1 cellular context compared by ENCODE assay signal in the genomic region with DNA sequence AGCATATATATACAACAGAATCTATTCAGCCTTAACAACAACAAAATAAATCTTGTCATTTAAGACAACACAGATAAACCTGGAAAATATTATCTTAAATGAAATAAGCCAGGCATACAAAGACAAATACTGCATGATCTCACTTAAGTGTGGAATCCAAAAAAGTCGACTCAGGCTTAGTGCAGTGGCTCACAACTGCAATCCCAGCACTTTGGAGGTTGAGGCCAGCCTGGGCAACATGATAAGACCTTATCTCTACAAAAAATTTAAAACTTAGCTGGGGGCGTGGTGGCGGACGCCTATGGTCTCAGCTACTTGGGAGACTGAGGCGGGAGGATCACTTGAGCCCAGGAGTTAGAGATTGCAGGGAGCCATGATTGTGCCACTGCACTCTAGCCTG.
TF ChIP-seq lines count a peak whose summit lies in the region.

No MANE protein-coding gene starts in this region.

TF ChIP-seq in K562, 482 proteins besides CTCF, POLR2A, EP300 and RAD21 (continues in another document):
- no peak for TF ChIP-seq RFX7 (CRISPR knock-in tag; IDR thresholded peaks at IDR 0.05)
- TF ChIP-seq CUX1 (CRISPR knock-in tag; IDR thresholded peaks at IDR 0.05), result no peak
- peak; percentile 24; the same call in 1 of the 2 replicates for TF ChIP-seq HDAC2 (IDR thresholded peaks at IDR 0.05)
- TF ChIP-seq JUND (IDR thresholded peaks at IDR 0.05; ENCODE audit: borderline replicate concordance, low read depth, low read length), result 0 out of 2 replicates have a peak, but pooled peaks have one; percentile 16
- no peak for TF ChIP-seq JUND (tag; IDR thresholded peaks at IDR 0.05; ENCODE audit: borderline replicate concordance, low read depth, low read length)
- peak; percentile 69 to 83 for TF ChIP-seq KDM1A (IDR thresholded peaks at IDR 0.05)
- TF ChIP-seq MTF1 (CRISPR knock-in tag; IDR thresholded peaks at IDR 0.05; ENCODE audit: borderline replicate concordance), result no peak
- no peak for TF ChIP-seq ZC3H4 (CRISPR knock-in tag; IDR thresholded peaks at IDR 0.05; ENCODE audit: borderline replicate concordance)
- no peak for TF ChIP-seq SMARCB1 (IDR thresholded peaks at IDR 0.05; ENCODE audit: insufficient read length, low read depth)
- TF ChIP-seq ADNP (tag; IDR thresholded peaks at IDR 0.05), result 0 out of 2 replicates have a peak, but pooled peaks have one; percentile 53
- TF ChIP-seq ZNF184 (CRISPR knock-in tag; IDR thresholded peaks at IDR 0.05), result no peak
- TF ChIP-seq POLR2B (IDR thresholded peaks at IDR 0.05; ENCODE audit: low read depth, partially characterized antibody), result no peak
- peak; percentile 23; the same call in 1 of the 2 replicates for TF ChIP-seq C11orf30 (IDR thresholded peaks at IDR 0.05; ENCODE audit: low read depth)
- peak; percentile 72 for TF ChIP-seq TAL1 (IDR thresholded peaks at IDR 0.05)
- TF ChIP-seq FOXJ2 (tag; IDR thresholded peaks at IDR 0.05), result no peak
- 0 out of 2 replicates have a peak, but pooled peaks have one; percentile 38 for TF ChIP-seq MTA1 (IDR thresholded peaks at IDR 0.05; ENCODE audit: borderline replicate concordance)
- no peak for TF ChIP-seq BRD9 (IDR thresholded peaks at IDR 0.05; ENCODE audit: low read depth, partially characterized antibody)
- peak; percentile 75 for TF ChIP-seq CBFA2T3 (IDR thresholded peaks at IDR 0.05)
- TF ChIP-seq ARID1B (IDR thresholded peaks at IDR 0.05), result peak; percentile 86
- TF ChIP-seq TCF3 (CRISPR knock-in tag; IDR thresholded peaks at IDR 0.05), result peak; percentile 47
- no peak for TF ChIP-seq ZBTB40 (IDR thresholded peaks at IDR 0.05)
- TF ChIP-seq ZBTB40 (CRISPR knock-in tag; IDR thresholded peaks at IDR 0.05), result no peak
- TF ChIP-seq E4F1 (CRISPR knock-in tag; IDR thresholded peaks at IDR 0.05; ENCODE audit: borderline replicate concordance), result no peak
- TF ChIP-seq HDAC1 (IDR thresholded peaks at IDR 0.05), result peak in 1 of 2 experiments; percentile 40; a peak in 1 of 4 replicates
- TF ChIP-seq KLF10 (CRISPR knock-in tag; IDR thresholded peaks at IDR 0.05), result no peak
- TF ChIP-seq NCOR1 (IDR thresholded peaks at IDR 0.05), result peak; percentile 22; the same call in 1 of the 2 replicates
- TF ChIP-seq FOXM1 (IDR thresholded peaks at IDR 0.05; ENCODE audit: low read depth), result 0 out of 2 replicates have a peak, but pooled peaks have one; percentile 34
- no peak for TF ChIP-seq FOXM1 (CRISPR knock-in tag; IDR thresholded peaks at IDR 0.05; ENCODE audit: low read depth)
- no peak for TF ChIP-seq ZNF354B (CRISPR knock-in tag; IDR thresholded peaks at IDR 0.05)
- no peak for TF ChIP-seq ZNF76 (CRISPR knock-in tag; IDR thresholded peaks at IDR 0.05; ENCODE audit: borderline replicate concordance)
- TF ChIP-seq HEY1 (CRISPR knock-in tag; IDR thresholded peaks at IDR 0.05; ENCODE audit: borderline replicate concordance), result no peak
- no peak for TF ChIP-seq ARNT (IDR thresholded peaks at IDR 0.05)
- no peak for TF ChIP-seq BCLAF1 (IDR thresholded peaks at IDR 0.05; ENCODE audit: borderline replicate concordance in 1 of 2, control insufficient read depth in 1 of 2, low read depth in 2 of 2, low read length in 1 of 2)
- peak; percentile 67; the same call in 1 of the 2 replicates for TF ChIP-seq SMARCE1 (IDR thresholded peaks at IDR 0.05)
- TF ChIP-seq ZNF140 (CRISPR knock-in tag; IDR thresholded peaks at IDR 0.05), result no peak
- 0 out of 2 replicates have a peak, but pooled peaks have one; percentile 9 for TF ChIP-seq ZNF316 (IDR thresholded peaks at IDR 0.05)
- peak; percentile 39; the same call in 1 of the 2 replicates for TF ChIP-seq CTBP1 (IDR thresholded peaks at IDR 0.05; ENCODE audit: borderline replicate concordance)
- no peak for TF ChIP-seq ZNF707 (CRISPR knock-in tag; conservative IDR thresholded peaks at IDR 0.05)
- peak; percentile 29 for TF ChIP-seq CCNT2 (IDR thresholded peaks at IDR 0.05; ENCODE audit: borderline replicate concordance, extremely low read depth, insufficient read length, low read depth, low read length)
- no peak for TF ChIP-seq SMC3 (conservative IDR thresholded peaks at IDR 0.05; ENCODE audit: insufficient read depth, low read depth, low read length)
- TF ChIP-seq RCOR1 (IDR thresholded peaks at IDR 0.05; ENCODE audit: borderline replicate concordance in 1 of 2, low read depth in 2 of 2, low read length in 2 of 2), result peak in 1 of 2 experiments; percentile 83; a peak in 2 of 4 replicates
- no peak for TF ChIP-seq ZNF764 (CRISPR knock-in tag; IDR thresholded peaks at IDR 0.05; ENCODE audit: low read depth)
- peak; percentile 44; the same call in 1 of the 2 replicates for TF ChIP-seq DPF2 (IDR thresholded peaks at IDR 0.05)
- peak; percentile 46; the same call in 1 of the 2 replicates for TF ChIP-seq CBFA2T2 (conservative IDR thresholded peaks at IDR 0.05)
